ENCODE assay signal across 1 cellular context in genomic region chr11:65109231-65110198, GRCh38.
TF ChIP-seq lines count a peak whose summit lies in the region.

No MANE protein-coding gene starts in this region.

TF ChIP-seq in GM12878, 131 proteins besides CTCF, POLR2A, EP300 and RAD21:
- TF ChIP-seq BACH1 (IDR thresholded peaks at IDR 0.05; ENCODE audit: borderline replicate concordance) = no peak
- TF ChIP-seq TAF1 (IDR thresholded peaks at IDR 0.05; ENCODE audit: borderline replicate concordance, low read depth, low read length) = no peak
- no peak for TF ChIP-seq STAT1 (conservative IDR thresholded peaks at IDR 0.05)
- TF ChIP-seq ZNF622 (IDR thresholded peaks at IDR 0.05) = no peak
- TF ChIP-seq IKZF1 (conservative IDR thresholded peaks at IDR 0.05) = no peak
- no peak for TF ChIP-seq RELB (IDR thresholded peaks at IDR 0.05; ENCODE audit: low read depth)
- TF ChIP-seq ATF2 (IDR thresholded peaks at IDR 0.05; ENCODE audit: low read length) = no peak
- no peak for TF ChIP-seq CHD4 (IDR thresholded peaks at IDR 0.05)
- TF ChIP-seq SMAD1 (IDR thresholded peaks at IDR 0.05; ENCODE audit: low read depth, partially characterized antibody) = no peak
- no peak for TF ChIP-seq NFYA (IDR thresholded peaks at IDR 0.05; ENCODE audit: borderline replicate concordance, low read depth, low read length)
